Comparison of ENCODE assay signal across 26 cellular contexts in genomic region chr4:145276044-145276443, GRCh38.
"Had no signal": no experiment of that assay in that cellular context is flagged by ENCODE, and none has a peak within 500 bp of the region (broad histone marks: within the 10 kb centered on the region; RNA-seq: fewer than 3 reads in every experiment).

No MANE protein-coding gene starts in this region.

- H3K4me3 ChIP-seq: PC-9 had no signal

- H3K27ac ChIP-seq: PC-9 had no signal

- ATAC-seq: activated CD8-positive, alpha-beta memory T cell treated with anti-CD3 and anti-CD28 coated beads, Interleukin-2, amount 10 ng/mL, durations not matched to agents 7 days and 5 days; T-cell had no signal

- H3K4me1 Mint-ChIP-seq: activated B cell treated with CpG ODN at 0.5 μM for 24 hours; activated CD4-positive, alpha-beta T cell treated with anti-CD3 and anti-CD28 coated beads, Interleukin-2, amount 10 ng/mL, durations not matched to agents 24 days and 14 days; activated CD8-positive, alpha-beta memory T cell treated with anti-CD3 and anti-CD28 coated beads, Interleukin-2, amount 10 ng/mL, durations not matched to agents 7 days and 5 days; central memory CD8-positive, alpha-beta T cell; T-cell had no signal

- H3K36me3 Mint-ChIP-seq: activated CD8-positive, alpha-beta memory T cell treated with anti-CD3 and anti-CD28 coated beads, Interleukin-2, amount 10 ng/mL, durations not matched to agents 7 days and 5 days; brain; T-cell had no signal

- DNase-seq: activated B cell treated with CpG ODN at 0.5 μM for 24 hours; activated CD4-positive, alpha-beta T cell treated with anti-CD3 and anti-CD28 coated beads for 1 hour; activated CD4-positive, alpha-beta T cell treated with anti-CD3 and anti-CD28 coated beads, Interleukin-2, amount 10 ng/mL, durations not matched to agents 24 days and 14 days; activated CD4-positive, alpha-beta T cell treated with anti-CD3 and anti-CD28 coated beads, Interleukin-2, amount 50 U/mL, for 48 hours; activated CD8-positive, alpha-beta memory T cell treated with anti-CD3 and anti-CD28 coated beads, Interleukin-2, amount 10 ng/mL, durations not matched to agents 7 days and 5 days; activated effector memory CD4-positive, alpha-beta T cell treated with Interleukin-2 at 50 U/mL for 16 hours; activated naive CD4-positive, alpha-beta T cell treated with Interleukin-2 at 50 U/mL for 16 hours; activated T-cell treated with anti-CD3 and anti-CD28 coated beads, Interleukin-2, amount 50 U/mL, for 24 hours; amygdala; Karpas-422; MM.1S; NCI-H1105; NCI-H1436; NCI-H187; NCI-H2081 treated with DMSO at 0.1 percent for 48 hours; NCI-H446; NCI-H524; PC-9; SHP77 treated with DMSO at 0.1 percent for 48 hours; T-cell; T-helper 2 cell; T1000 had no signal

- H3K27ac Mint-ChIP-seq: activated B cell treated with CpG ODN at 0.5 μM for 24 hours; activated CD4-positive, alpha-beta T cell treated with anti-CD3 and anti-CD28 coated beads, Interleukin-2, amount 10 ng/mL, durations not matched to agents 24 days and 14 days; activated CD8-positive, alpha-beta memory T cell treated with anti-CD3 and anti-CD28 coated beads, Interleukin-2, amount 10 ng/mL, durations not matched to agents 7 days and 5 days; activated naive CD8-positive, alpha-beta T cell; activated T-cell treated with anti-CD3 and anti-CD28 coated beads, Interleukin-2, amount 50 U/mL, for 24 hours; activated T-helper 1 cell treated with anti-CD3 and anti-CD28 coated beads, Interleukin-12 subunit alpha, Interleukin-12 subunit beta, Interleukin-2, Interleukin-4 antibody, amounts not matched to agents 30 ng/mL and 10 ng/mL and 1 ng/mL, durations not matched to agents 14 hours and 24 hours and 36 hours; T-cell had no signal

- H2AFZ ChIP-seq: PC-9 had no signal

- H3K4me3 Mint-ChIP-seq: activated B cell treated with CpG ODN at 0.5 μM for 24 hours; activated CD4-positive, alpha-beta T cell treated with anti-CD3 and anti-CD28 coated beads, Interleukin-2, amount 10 ng/mL, durations not matched to agents 24 days and 14 days; activated CD8-positive, alpha-beta memory T cell treated with anti-CD3 and anti-CD28 coated beads, Interleukin-2, amount 10 ng/mL, durations not matched to agents 7 days and 5 days; activated naive CD8-positive, alpha-beta T cell; activated T-cell treated with anti-CD3 and anti-CD28 coated beads, Interleukin-2, amount 50 U/mL, for 24 hours; activated T-helper 1 cell treated with anti-CD3 and anti-CD28 coated beads, Interleukin-12 subunit alpha, Interleukin-12 subunit beta, Interleukin-2, Interleukin-4 antibody, amounts not matched to agents 30 ng/mL and 10 ng/mL and 1 ng/mL, durations not matched to agents 14 hours and 24 hours and 36 hours; brain; central memory CD8-positive, alpha-beta T cell; T-cell had no signal

- H3K9me3 Mint-ChIP-seq: activated B cell treated with CpG ODN at 0.5 μM for 24 hours; activated CD4-positive, alpha-beta T cell treated with anti-CD3 and anti-CD28 coated beads, Interleukin-2, amount 10 ng/mL, durations not matched to agents 24 days and 14 days; activated T-cell treated with anti-CD3 and anti-CD28 coated beads, Interleukin-2, amount 50 U/mL, for 24 hours; activated T-helper 1 cell treated with anti-CD3 and anti-CD28 coated beads, Interleukin-12 subunit alpha, Interleukin-12 subunit beta, Interleukin-2, Interleukin-4 antibody, amounts not matched to agents 30 ng/mL and 10 ng/mL and 1 ng/mL, durations not matched to agents 14 hours and 24 hours and 36 hours; central memory CD8-positive, alpha-beta T cell; T-cell had no signal

- H3K4me2 ChIP-seq: PC-9 had no signal
